Comparison of ENCODE assay signal across 14 cellular contexts in genomic region chr1:202247837-202248795, GRCh38. TPM values are rescaled to one million over a fixed set of nuclear protein-coding genes. Genes with fewer than 3 reads are reported as not detected.
DNase-seq lines count a peak whose midpoint lies in the region; TF ChIP-seq lines count a peak whose summit lies in the region.
"Had no signal": no experiment of that assay in that cellular context is flagged by ENCODE, and none has a peak within 500 bp of the region (broad histone marks: within the 10 kb centered on the region; RNA-seq: fewer than 3 reads in every experiment).

No MANE protein-coding gene starts in this region.

- POLR2A ChIA-PET in HEK293 (lab: Yijun Ruan, JAX): interaction anchor here (1.0 kb wide), 1 partner anchor 35 kb away, joined by 3 read pairs; no protein-coding TSS in a partner anchor
- POLR2A ChIA-PET in activated CD4-positive, alpha-beta memory T cell treated with anti-CD3 and anti-CD28 coated beads for 36 hours (lab: Charles Lee): no interaction called here

- intact Hi-C loops in activated CD4-positive, alpha-beta memory T cell treated with anti-CD3 and anti-CD28 coated beads for 36 hours (cut with micrococcal nuclease): no loop called here

- no peaks in the 10 kb centered on the region for H3K9me3 Mint-ChIP-seq in activated CD4-positive, alpha-beta memory T cell treated with anti-CD3 and anti-CD28 coated beads for 36 hours
- H3K9me3 Mint-ChIP-seq: CD4-positive, CD25-positive, alpha-beta regulatory T cell had no signal

- H3K4me1 ChIP-seq in HEK293 (ENCODE audit: control insufficient read depth, insufficient read depth, low read length): no peaks in the 10 kb centered on the region

- H3K4me3 Mint-ChIP-seq in activated CD4-positive, alpha-beta memory T cell treated with anti-CD3 and anti-CD28 coated beads for 36 hours: no peak overlapping the region
- H3K4me3 Mint-ChIP-seq: activated CD8-positive, alpha-beta T cell treated with anti-CD3 and anti-CD28 coated beads, Interleukin-2, amount 10 ng/mL, durations not matched to agents 7 days and 5 days; CD4-positive, CD25-positive, alpha-beta regulatory T cell had no signal

- TF ChIP-seq POLR2A in erythroblast (IDR thresholded peaks at IDR 0.05; ENCODE audit: low read length): no peak

- no peaks in the 10 kb centered on the region for H3K36me3 ChIP-seq in HEK293 (ENCODE audit: control insufficient read depth in 2 of 2, insufficient read depth in 1 of 2, low read length in 2 of 2)

- no peaks in the 10 kb centered on the region for H3K9me3 ChIP-seq in HEK293 (ENCODE audit: control insufficient read depth, insufficient read depth, low read depth, low read length)

- peaks cover 3% of the 10 kb centered on the region for H3K27me3 Mint-ChIP-seq in activated CD4-positive, alpha-beta memory T cell treated with anti-CD3 and anti-CD28 coated beads for 36 hours

- DNase-seq in DMS 273 (lab: John Stamatoyannopoulos, UW; ENCODE audit: unreplicated experiment) (peak; percentile 67), RPMI7951 (ENCODE audit: low read depth) (peak; percentile 72), left kidney (ENCODE audit: low read depth, low spot score) (peak; percentile 41), erythroblast (lab: John Stamatoyannopoulos, UW) (no peak), T-helper 9 cell (no peak)
- DNase-seq in activated CD4-positive, alpha-beta memory T cell treated with anti-CD3 and anti-CD28 coated beads for 36 hours: no peak
- DNase-seq: activated CD8-positive, alpha-beta T cell treated with anti-CD3 and anti-CD28 coated beads, Interleukin-2, amount 10 ng/mL, durations not matched to agents 7 days and 5 days; activated gamma-delta T cell; CD4-positive, CD25-positive, alpha-beta regulatory T cell; kidney glomerular epithelial cell; NCI-H187 treated with DMSO at 0.1 percent for 48 hours had no signal

- no peaks in the 10 kb centered on the region for H3K36me3 Mint-ChIP-seq in activated CD4-positive, alpha-beta memory T cell treated with anti-CD3 and anti-CD28 coated beads for 36 hours
- H3K36me3 Mint-ChIP-seq: CD4-positive, CD25-positive, alpha-beta regulatory T cell had no signal

- no peaks in the 10 kb centered on the region for H3K4me1 Mint-ChIP-seq in activated CD4-positive, alpha-beta memory T cell treated with anti-CD3 and anti-CD28 coated beads for 36 hours (ENCODE audit: low read depth)
- H3K4me1 Mint-ChIP-seq: CD4-positive, CD25-positive, alpha-beta regulatory T cell had no signal

- no peak overlapping the region for H3K4me3 ChIP-seq in HEK293 (ENCODE audit: low read depth, low read length)

- H3K27ac Mint-ChIP-seq in activated CD4-positive, alpha-beta memory T cell treated with anti-CD3 and anti-CD28 coated beads for 36 hours: no peak overlapping the region
- H3K27ac Mint-ChIP-seq: activated CD8-positive, alpha-beta T cell treated with anti-CD3 and anti-CD28 coated beads, Interleukin-2, amount 10 ng/mL, durations not matched to agents 7 days and 5 days had no signal

- H3K27ac ChIP-seq in HEK293 (ENCODE audit: extremely low read depth, low read depth, low read length): no peak overlapping the region

- CTCF ChIA-PET in HEK293 (lab: Yijun Ruan, JAX): interaction anchor here (0.6 to 2.4 kb wide), 3 partner anchors 11 to 60 kb away, joined by 3 to 11 read pairs (median 3); no protein-coding TSS in a partner anchor
- CTCF ChIA-PET in activated CD4-positive, alpha-beta memory T cell treated with anti-CD3 and anti-CD28 coated beads for 36 hours (lab: Charles Lee): interaction anchor here (1.1 kb wide), 1 partner anchor 58 kb away, joined by 3 read pairs; no protein-coding TSS in a partner anchor

- no peak for TF ChIP-seq CTCF in HEK293 (tag by site-specific recombination; IDR thresholded peaks at IDR 0.05)

TF ChIP-seq in HEK293, 187 proteins besides CTCF, POLR2A, EP300 and RAD21:
- TF ChIP-seq ZNF248 (tag by site-specific recombination; IDR thresholded peaks at IDR 0.05) (no peak), ZNF585B (tag by site-specific recombination; IDR thresholded peaks at IDR 0.05) (no peak), ZFHX2 (tag by site-specific recombination; conservative IDR thresholded peaks at IDR 0.05) (0 out of 2 replicates have a peak, but pooled peaks have one; percentile 8), ZNF449 (tag by site-specific recombination; IDR thresholded peaks at IDR 0.05) (no peak), ZNF747 (tag by site-specific recombination; IDR thresholded peaks at IDR 0.05) (no peak), SCRT2 (tag by site-specific recombination; IDR thresholded peaks at IDR 0.05) (peak; percentile 68), SCRT1 (tag by site-specific recombination; IDR thresholded peaks at IDR 0.05; ENCODE audit: borderline replicate concordance) (0 out of 2 replicates have a peak, but pooled peaks have one; percentile 18), ZNF768 (tag by site-specific recombination; IDR thresholded peaks at IDR 0.05) (no peak), ZNF560 (tag by site-specific recombination; IDR thresholded peaks at IDR 0.05; ENCODE audit: borderline replicate concordance) (no peak), ZFP3 (tag by site-specific recombination; IDR thresholded peaks at IDR 0.05; ENCODE audit: low read depth) (no peak), ZNF571 (tag by site-specific recombination; IDR thresholded peaks at IDR 0.05) (no peak), ZSCAN4 (tag by site-specific recombination; IDR thresholded peaks at IDR 0.05) (no peak), OSR2 (tag by site-specific recombination; IDR thresholded peaks at IDR 0.05) (no peak)

RNA-seq across cellular contexts. Expression of gene LGR6, which starts 54.5 kb away (rescaled TPM):
- total RNA-seq in RPMI7951 (2014; rRNA removed; shearing (Covaris generic)): 30.3 and 33.4 TPM in 2 replicates
- total RNA-seq in activated CD4-positive, alpha-beta memory T cell treated with anti-CD3 and anti-CD28 coated beads for 36 hours: under 1 TPM; 0.05 to 0.10 TPM
- total RNA-seq: epithelial cell of proximal tubule, H4 had no signal

Comparison
In these comparisons a context has a peak if more than half of its experiments do, and no peak if none do; other contexts are left out.
1. DNase-seq: peak in DMS 273 (single experiment), RPMI7951 (single experiment) and left kidney (single experiment); none in erythroblast (0 of 2), activated CD4-positive, alpha-beta memory T cell treated with anti-CD3 and anti-CD28 coated beads for 36 hours (single experiment) and T-helper 9 cell (single experiment).
2. RNA of gene LGR6, which starts 54.5 kb away (total RNA-seq): 30.3 to 33.4 TPM in RPMI7951; 0.05 to 0.10 TPM in activated CD4-positive, alpha-beta memory T cell treated with anti-CD3 and anti-CD28 coated beads for 36 hours; every median in the first group is over 10 times any median in the second.